ENCODE assay signal across 8 cellular contexts in genomic region chr1:154607748-154608521, GRCh38. TPM values are rescaled to one million over a fixed set of nuclear protein-coding genes. Genes with fewer than 3 reads are reported as not detected.
DNase-seq lines count a peak whose midpoint lies in the region; ATAC-seq and TF ChIP-seq lines count a peak whose summit lies in the region.

TSS of gene ADAR (minus strand) at chr1:154608186. CDS start at chr1:154608006, 180 bp downstream.

- H3K9me2 ChIP-seq in Karpas-422 (replicated peaks; ENCODE audit: insufficient read depth, low read length): no peaks in the 10 kb centered on the region

- peak; percentile 62 for ATAC-seq in GM21786 (IDR thresholded peaks at IDR 0.05; ENCODE audit: unreplicated experiment)

- peak within 1 kb of the TSS; percentile 82 for H3K4me2 ChIP-seq in Karpas-422 (ENCODE audit: low read depth, low read length, poor library complexity, severe bottlenecking)
- peak within 1 kb of the TSS; percentile 95 for H3K4me2 ChIP-seq in neural progenitor cell

- H2AFZ ChIP-seq in Karpas-422 (ENCODE audit: low read length): no peak within 1 kb of the TSS
- H2AFZ ChIP-seq in neural progenitor cell (replicated peaks): peak within 1 kb of the TSS; percentile 0

- H3K79me2 ChIP-seq in Karpas-422 (ENCODE audit: low read length) (peaks cover 95% of the 10 kb centered on the region), neural progenitor cell (ENCODE audit: low read depth) (peaks cover 72% of the 10 kb centered on the region)

- H4K20me1 ChIP-seq in Karpas-422 (ENCODE audit: insufficient read depth, low read depth, low read length) (peaks cover 35% of the 10 kb centered on the region), neural progenitor cell (ENCODE audit: low read depth) (peaks cover 78% of the 10 kb centered on the region)

- H3K4me3 Mint-ChIP-seq in neural progenitor cell: peak within 1 kb of the TSS; percentile 96

- DNase-seq in DMS79 (lab: John Stamatoyannopoulos, UW) (peak; percentile 82), Karpas-422 (peak; percentile 98), SIG-M5 (lab: John Stamatoyannopoulos, UW) (peak; percentile 95), fibroblast of villous mesenchyme (ENCODE audit: low read depth) (peak; percentile 99), neural progenitor cell (ENCODE audit: low spot score) (peak; percentile 85)
- peak; percentile 96 for DNase-seq in activated effector memory CD4-positive, alpha-beta T cell treated with anti-CD3 and anti-CD28 coated beads, Interleukin-2, amount 50 U/mL, for 16 hours

- H3K4me1 ChIP-seq in Karpas-422 (ENCODE audit: low read length) (peaks cover 74% of the 10 kb centered on the region), neural progenitor cell (peaks cover 43% of the 10 kb centered on the region), stomach smooth muscle (ENCODE audit: control insufficient read depth, insufficient read depth, low read length) (peaks cover 25% of the 10 kb centered on the region)

- H3F3A ChIP-seq in neural progenitor cell (ENCODE audit: low read depth): peaks cover 55% of the 10 kb centered on the region

- H3K27ac Mint-ChIP-seq in neural progenitor cell: peak within 1 kb of the TSS; percentile 97

- TF ChIP-seq CTCF in fibroblast of villous mesenchyme (IDR thresholded peaks at IDR 0.05; ENCODE audit: insufficient read depth, low read depth, low read length): no peak
- TF ChIP-seq CTCF in neural progenitor cell (IDR thresholded peaks at IDR 0.05): peak; percentile 5

- H3K36me3 ChIP-seq in Karpas-422 (ENCODE audit: insufficient read depth, low read length): peaks cover 10% of the 10 kb centered on the region; the same call in 1 of the 2 replicates
- H3K36me3 ChIP-seq in neural progenitor cell: no peaks in the 10 kb centered on the region
- no peaks in the 10 kb centered on the region for H3K36me3 ChIP-seq in stomach smooth muscle (ENCODE audit: control insufficient read depth in 2 of 2, insufficient read depth in 2 of 2, low read length in 2 of 2)

- H3K4me3 ChIP-seq in Karpas-422 (ENCODE audit: low read length) (peak within 1 kb of the TSS; percentile 73), fibroblast of villous mesenchyme (ENCODE audit: low read depth, low read length) (peak within 1 kb of the TSS; percentile 89), neural progenitor cell (peak within 1 kb of the TSS; percentile 87), stomach smooth muscle (ENCODE audit: low read length in 2 of 2) (peak within 1 kb of the TSS; percentile 97 to 98)

- H3K9ac ChIP-seq in Karpas-422 (ENCODE audit: low read length) (peak within 1 kb of the TSS; percentile 93), neural progenitor cell (peak within 1 kb of the TSS; percentile 81), stomach smooth muscle (ENCODE audit: low read length in 2 of 2) (peak within 1 kb of the TSS; percentile 85 to 97)

- H3K36me3 Mint-ChIP-seq in neural progenitor cell: peaks cover 11% of the 10 kb centered on the region

- no peaks in the 10 kb centered on the region for H3K9me3 Mint-ChIP-seq in neural progenitor cell

- no peaks in the 10 kb centered on the region for H3K9me3 ChIP-seq in Karpas-422 (ENCODE audit: low read length)
- no peaks in the 10 kb centered on the region for H3K9me3 ChIP-seq in neural progenitor cell (ENCODE audit: low read depth)
- no peaks in the 10 kb centered on the region for H3K9me3 ChIP-seq in stomach smooth muscle (ENCODE audit: control insufficient read depth in 2 of 2, low read length in 2 of 2)

- no peaks in the 10 kb centered on the region for H3K27me3 Mint-ChIP-seq in neural progenitor cell (ENCODE audit: insufficient read depth, low read depth)

- H3K27ac ChIP-seq in Karpas-422 (ENCODE audit: low read length): peak within 1 kb of the TSS; percentile 95
- H3K27ac ChIP-seq in neural progenitor cell: peak within 1 kb of the TSS; percentile 91
- H3K27ac ChIP-seq in stomach smooth muscle (ENCODE audit: low read length): peak within 1 kb of the TSS; percentile 94

- peaks cover 44% of the 10 kb centered on the region for H3K4me1 Mint-ChIP-seq in neural progenitor cell

- no peaks in the 10 kb centered on the region for H3K27me3 ChIP-seq in Karpas-422 (ENCODE audit: low read length)
- H3K27me3 ChIP-seq in neural progenitor cell: no peaks in the 10 kb centered on the region
- no peaks in the 10 kb centered on the region for H3K27me3 ChIP-seq in stomach smooth muscle (ENCODE audit: control insufficient read depth in 1 of 2, insufficient read depth in 2 of 2, low read length in 2 of 2)

RNA-seq across cellular contexts. Expression of gene ADAR, which starts in this region (rescaled TPM):
- total RNA-seq in Karpas-422 (2014; rRNA removed; shearing (Covaris generic); ENCODE audit: low replicate concordance): 140 and 144 TPM in 2 replicates
- 115 and 142 TPM in 2 replicates for total RNA-seq in fibroblast of villous mesenchyme
- total RNA-seq in neural progenitor cell (ENCODE audit: low replicate concordance): 128 and 139 TPM in 2 replicates

Comparison
In these comparisons a context has a peak if more than half of its experiments do, and no peak if none do; other contexts are left out.
1. Peak in every context shown above with its lines: DNase-seq, ATAC-seq, H3K4me3 ChIP-seq and H3K27ac ChIP-seq.